8 cellular contexts compared by ENCODE assay signal in the genomic region with DNA sequence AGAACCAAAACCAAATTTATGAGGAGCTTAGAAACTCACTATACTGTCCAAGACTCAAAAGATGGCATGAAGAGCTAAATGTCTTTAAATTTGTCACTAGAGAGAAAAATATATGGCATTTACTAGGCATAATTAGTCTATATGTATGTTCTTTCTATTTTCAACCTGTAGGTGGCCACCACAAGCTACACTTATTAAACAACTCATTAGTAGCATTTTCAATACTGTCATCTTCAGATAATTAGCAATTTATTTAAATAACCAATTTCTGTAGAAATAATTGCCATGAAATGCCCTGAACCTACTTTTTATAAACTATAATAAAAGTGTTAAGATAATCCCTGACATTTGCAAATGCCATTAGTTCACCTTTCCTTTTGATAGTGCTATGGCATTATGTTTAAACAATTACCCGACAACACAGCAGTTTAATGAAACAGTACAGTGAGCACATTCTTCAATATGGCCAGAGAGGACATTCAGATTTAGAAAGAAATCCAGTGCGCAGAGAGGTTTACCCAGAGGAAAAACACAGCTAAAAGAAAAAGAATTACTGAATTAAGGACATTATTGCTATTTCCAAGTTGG.
DNase-seq lines count a peak whose midpoint lies in the region; ATAC-seq and TF ChIP-seq lines count a peak whose summit lies in the region.

No MANE protein-coding gene starts in this region.

- H3K4me1 ChIP-seq in adipocyte (ENCODE audit: control insufficient read depth, insufficient read depth, low read length), result peaks cover 21% of the 10 kb centered on the region

- ATAC-seq in HG03354 (IDR thresholded peaks at IDR 0.05; ENCODE audit: poor library complexity, severe bottlenecking, unreplicated experiment) (peak; percentile 81), GM19455 (IDR thresholded peaks at IDR 0.05; ENCODE audit: unreplicated experiment) (no peak), HG03521 (IDR thresholded peaks at IDR 0.05; ENCODE audit: unreplicated experiment) (no peak)

- no peaks in the 10 kb centered on the region for H3K27me3 Mint-ChIP-seq in mesothelial cell of epicardium (ENCODE audit: low read depth)

- H3K4me1 Mint-ChIP-seq in mesothelial cell of epicardium, result no peaks in the 10 kb centered on the region

- no peak overlapping the region for H3K4me3 ChIP-seq in adipocyte (ENCODE audit: low read length)

- H3K9me3 Mint-ChIP-seq in mesothelial cell of epicardium, result peaks cover 9% of the 10 kb centered on the region

- no peak overlapping the region for H3K27ac Mint-ChIP-seq in mesothelial cell of epicardium

- H3K27me3 ChIP-seq in adipocyte (replicated peaks; ENCODE audit: control insufficient read depth, insufficient read depth, low read length), result no peaks in the 10 kb centered on the region

- H3K36me3 ChIP-seq in adipocyte (ENCODE audit: control insufficient read depth, insufficient read depth, low read length, severe bottlenecking), result no peaks in the 10 kb centered on the region

- H3K4me3 Mint-ChIP-seq in mesothelial cell of epicardium, result no peak overlapping the region

- TF ChIP-seq CTCF in mesothelial cell of epicardium (IDR thresholded peaks at IDR 0.05; ENCODE audit: unreplicated experiment), result peak; percentile 68

- H3K9ac ChIP-seq in adipocyte (ENCODE audit: low read length), result no peak overlapping the region

- no peaks in the 10 kb centered on the region for H3K36me3 Mint-ChIP-seq in mesothelial cell of epicardium

- no peaks in the 10 kb centered on the region for H3K9me3 ChIP-seq in adipocyte (ENCODE audit: control insufficient read depth, low read length)

- DNase-seq in SKM-1 treated with dmso at 0.1 percent for 144 hours (lab: John Stamatoyannopoulos, UW; ENCODE audit: unreplicated experiment), result peak; percentile 16
- no peak for DNase-seq in SKM-1 (lab: John Stamatoyannopoulos, UW; ENCODE audit: unreplicated experiment)
- DNase-seq in adipocyte (ENCODE audit: low read depth), result peak; percentile 41
- no peak for DNase-seq in mesothelial cell of epicardium (ENCODE audit: low spot score in 2 of 2, unreplicated experiment in 2 of 2)
- no peak for DNase-seq in hippocampal formation (lab: John Stamatoyannopoulos, UW)

Comparison
In these comparisons a context has a peak if more than half of its experiments do, and no peak if none do; other contexts are left out.
1. DNase-seq: peak in SKM-1 treated with dmso at 0.1 percent for 144 hours (single experiment) and adipocyte (single experiment); none in SKM-1 (single experiment), mesothelial cell of epicardium (0 of 2) and hippocampal formation (0 of 2).